Comparison of ENCODE assay signal across 19 cellular contexts in genomic region chr1:11380500-11380899, GRCh38.
A peak's percentile ranks its signal among the peaks of the same experiment; 100 is the strongest.
DNase-seq lines count a peak whose midpoint lies in the region; TF ChIP-seq lines count a peak whose summit lies in the region.
"Had no signal": no experiment of that assay in that cellular context is flagged by ENCODE, and none has a peak within 500 bp of the region (broad histone marks: within the 10 kb centered on the region; RNA-seq: fewer than 3 reads in every experiment).

No MANE protein-coding gene starts in this region.

- no peak overlapping the region for H2BK15ac ChIP-seq in neuronal stem cell (ENCODE audit: low read length)

- no peaks in the 10 kb centered on the region for H3K9me3 Mint-ChIP-seq in activated naive CD4-positive, alpha-beta T cell treated with anti-CD3 and anti-CD28 coated beads, Interleukin-2, amount 50 U/mL, for 24 hours
- peaks cover 3% of the 10 kb centered on the region for H3K9me3 Mint-ChIP-seq in glutamatergic neuron (ENCODE audit: unreplicated experiment)
- H3K9me3 Mint-ChIP-seq: CD4-positive, alpha-beta T cell; CD8-positive, alpha-beta T cell had no signal

- no peaks in the 10 kb centered on the region for H3K4me1 ChIP-seq in neuronal stem cell (ENCODE audit: control insufficient read depth in 2 of 2, insufficient read depth in 1 of 2, low read depth in 1 of 2, low read length in 2 of 2)
- H3K4me1 ChIP-seq: A549, Caco-2 had no signal

- H2BK12ac ChIP-seq in neuronal stem cell (ENCODE audit: low read length): no peak overlapping the region

- H3K18ac ChIP-seq in neuronal stem cell (ENCODE audit: low read length): peak overlapping the region; percentile 11

- no peak overlapping the region for H2BK5ac ChIP-seq in neuronal stem cell (ENCODE audit: low read length)

- DNase-seq in activated naive CD4-positive, alpha-beta T cell (lab: John Stamatoyannopoulos, UW): no peak
- DNase-seq in WERI-Rb-1 (no peak), neuronal stem cell (ENCODE audit: low spot score) (no peak), glutamatergic neuron (no peak), glomerular visceral epithelial cell (ENCODE audit: extremely low spot score) (no peak)
- no peak for DNase-seq in activated CD4-positive, alpha-beta T cell treated with anti-CD3 and anti-CD28 coated beads, Interleukin-2, amount 50 U/mL, for 1 hour
- DNase-seq: AML-193; Caco-2; Calu3; CD4-positive, alpha-beta T cell; CD8-positive, alpha-beta T cell; DMS79 treated with DMSO at 0.1 percent for 48 hours; GF-D8 had no signal

- peaks cover 1% of the 10 kb centered on the region for H3K36me3 Mint-ChIP-seq in activated naive CD4-positive, alpha-beta T cell treated with anti-CD3 and anti-CD28 coated beads, Interleukin-2, amount 50 U/mL, for 24 hours
- no peaks in the 10 kb centered on the region for H3K36me3 Mint-ChIP-seq in glutamatergic neuron (ENCODE audit: unreplicated experiment)
- H3K36me3 Mint-ChIP-seq: CD8-positive, alpha-beta T cell had no signal

- no peak overlapping the region for H2AFZ ChIP-seq in neuronal stem cell (ENCODE audit: low read length)

- no peak overlapping the region for H3K9ac ChIP-seq in neuronal stem cell (ENCODE audit: low read depth, low read length, poor library complexity)
- H3K9ac ChIP-seq: BLaER1 treated with 17β-estradiol and CSF1 and Interleukin-3, amounts not matched to agents 10 nM and 100 nM had no signal

- peak overlapping the region; percentile 0 for H3K4me3 Mint-ChIP-seq in activated naive CD4-positive, alpha-beta T cell treated with anti-CD3 and anti-CD28 coated beads, Interleukin-2, amount 50 U/mL, for 24 hours
- H3K4me3 Mint-ChIP-seq in glutamatergic neuron (ENCODE audit: unreplicated experiment): no peak overlapping the region
- H3K4me3 Mint-ChIP-seq: B cell; CD4-positive, alpha-beta T cell; CD8-positive, alpha-beta T cell had no signal

- H3K14ac ChIP-seq in neuronal stem cell (ENCODE audit: low read length): no peak overlapping the region

- WGBS in neuronal stem cell (ENCODE audit: extremely low coverage in 2 of 2, insufficient read length in 2 of 2, insufficient replicate concordance in 1 of 2), 2 donors: no CpG with 5 or more reads among the region's 5 CpGs

- H2BK120ac ChIP-seq in neuronal stem cell (ENCODE audit: low read depth, low read length): no peak overlapping the region

- no peak overlapping the region for H4K91ac ChIP-seq in neuronal stem cell (ENCODE audit: low read depth, low read length, poor library complexity)

- no peak overlapping the region for H2AK5ac ChIP-seq in neuronal stem cell (ENCODE audit: low read depth, low read length)

- H3K27ac ChIP-seq in WERI-Rb-1 (peak overlapping the region; percentile 32; the same call in 1 of the 2 replicates), neuronal stem cell (replicated peaks; ENCODE audit: low read length) (no peak overlapping the region)
- H3K27ac ChIP-seq: 22Rv1; A549; BLaER1 treated with 17β-estradiol and CSF1 and Interleukin-3, amounts not matched to agents 10 nM and 100 nM; C4-2B had no signal

- H3K9me3 ChIP-seq in WERI-Rb-1 (ENCODE audit: severe bottlenecking) (peaks cover 10% of the 10 kb centered on the region), neuronal stem cell (replicated peaks in 1 of 2; ENCODE audit: control insufficient read depth in 2 of 2, insufficient read depth in 1 of 2, low read depth in 1 of 2, low read length in 2 of 2) (peaks cover 0 to 2% of the 10 kb centered on the region in 2 donors)
- H3K9me3 ChIP-seq: Caco-2 had no signal

- H3K4me3 ChIP-seq in WERI-Rb-1 (ENCODE audit: low read depth, low read length): no peak overlapping the region
- H3K4me3 ChIP-seq in neuronal stem cell (ENCODE audit: low read length in 2 of 2): no peak overlapping the region
- H3K4me3 ChIP-seq: A549; BLaER1 treated with 17β-estradiol and CSF1 and Interleukin-3, amounts not matched to agents 10 nM and 100 nM had no signal

- TF ChIP-seq CTCF in WERI-Rb-1 (IDR thresholded peaks at IDR 0.05; ENCODE audit: low read depth, low read length): peak; percentile 30; the same call in 1 of the 2 replicates
- TF ChIP-seq CTCF in glutamatergic neuron (IDR thresholded peaks at IDR 0.05; ENCODE audit: partially characterized antibody, unreplicated experiment): no peak

- no peak overlapping the region for H3K27ac Mint-ChIP-seq in activated naive CD4-positive, alpha-beta T cell treated with anti-CD3 and anti-CD28 coated beads, Interleukin-2, amount 50 U/mL, for 24 hours
- no peak overlapping the region for H3K27ac Mint-ChIP-seq in glutamatergic neuron (ENCODE audit: unreplicated experiment)
- H3K27ac Mint-ChIP-seq: B cell; CD4-positive, alpha-beta T cell; CD8-positive, alpha-beta T cell had no signal

- no peaks in the 10 kb centered on the region for H3K27me3 Mint-ChIP-seq in activated naive CD4-positive, alpha-beta T cell treated with anti-CD3 and anti-CD28 coated beads, Interleukin-2, amount 50 U/mL, for 24 hours
- peaks cover 5% of the 10 kb centered on the region for H3K27me3 Mint-ChIP-seq in glutamatergic neuron (ENCODE audit: unreplicated experiment)
- H3K27me3 Mint-ChIP-seq: CD4-positive, alpha-beta T cell had no signal

- H3K4ac ChIP-seq in neuronal stem cell (ENCODE audit: low read length): no peak overlapping the region

- H3K4me1 Mint-ChIP-seq in activated naive CD4-positive, alpha-beta T cell treated with anti-CD3 and anti-CD28 coated beads, Interleukin-2, amount 50 U/mL, for 24 hours: peaks cover 22% of the 10 kb centered on the region
- H3K4me1 Mint-ChIP-seq in glutamatergic neuron (ENCODE audit: low read depth, unreplicated experiment): peaks cover 23% of the 10 kb centered on the region

- no peaks in the 10 kb centered on the region for H3K79me1 ChIP-seq in neuronal stem cell (ENCODE audit: low read depth, low read length)

- H4K8ac ChIP-seq in neuronal stem cell (ENCODE audit: low read depth, low read length): no peak overlapping the region

- no peak overlapping the region for H3K23ac ChIP-seq in neuronal stem cell (ENCODE audit: low read depth, low read length, poor library complexity)

- H3K27me3 ChIP-seq in WERI-Rb-1 (ENCODE audit: insufficient read depth, low read depth, severe bottlenecking) (no peaks in the 10 kb centered on the region), neuronal stem cell (ENCODE audit: control insufficient read depth in 3 of 3, insufficient read depth in 3 of 3, low read depth in 1 of 3, low read length in 3 of 3) (peaks cover 0 to 18% (median 0%) of the 10 kb centered on the region in 3 experiments)
- H3K27me3 ChIP-seq: BLaER1 treated with 17β-estradiol and CSF1 and Interleukin-3, amounts not matched to agents 10 nM and 100 nM had no signal

- H3K36me3 ChIP-seq in WERI-Rb-1 (no peaks in the 10 kb centered on the region), neuronal stem cell (replicated peaks in 1 of 2; ENCODE audit: control insufficient read depth in 2 of 2, insufficient read depth in 2 of 2, low read length in 2 of 2) (no peaks in the 10 kb centered on the region)
- H3K36me3 ChIP-seq: BLaER1 treated with 17β-estradiol and CSF1 and Interleukin-3, amounts not matched to agents 10 nM and 100 nM had no signal

- H3K4me2 ChIP-seq in neuronal stem cell (ENCODE audit: insufficient read depth, low read length, poor library complexity, severe bottlenecking): no peak overlapping the region
- H3K4me2 ChIP-seq: A549; BLaER1 treated with 17β-estradiol and CSF1 and Interleukin-3, amounts not matched to agents 10 nM and 100 nM had no signal
